Comparison of ENCODE assay signal across 8 cellular contexts in the genomic region with DNA sequence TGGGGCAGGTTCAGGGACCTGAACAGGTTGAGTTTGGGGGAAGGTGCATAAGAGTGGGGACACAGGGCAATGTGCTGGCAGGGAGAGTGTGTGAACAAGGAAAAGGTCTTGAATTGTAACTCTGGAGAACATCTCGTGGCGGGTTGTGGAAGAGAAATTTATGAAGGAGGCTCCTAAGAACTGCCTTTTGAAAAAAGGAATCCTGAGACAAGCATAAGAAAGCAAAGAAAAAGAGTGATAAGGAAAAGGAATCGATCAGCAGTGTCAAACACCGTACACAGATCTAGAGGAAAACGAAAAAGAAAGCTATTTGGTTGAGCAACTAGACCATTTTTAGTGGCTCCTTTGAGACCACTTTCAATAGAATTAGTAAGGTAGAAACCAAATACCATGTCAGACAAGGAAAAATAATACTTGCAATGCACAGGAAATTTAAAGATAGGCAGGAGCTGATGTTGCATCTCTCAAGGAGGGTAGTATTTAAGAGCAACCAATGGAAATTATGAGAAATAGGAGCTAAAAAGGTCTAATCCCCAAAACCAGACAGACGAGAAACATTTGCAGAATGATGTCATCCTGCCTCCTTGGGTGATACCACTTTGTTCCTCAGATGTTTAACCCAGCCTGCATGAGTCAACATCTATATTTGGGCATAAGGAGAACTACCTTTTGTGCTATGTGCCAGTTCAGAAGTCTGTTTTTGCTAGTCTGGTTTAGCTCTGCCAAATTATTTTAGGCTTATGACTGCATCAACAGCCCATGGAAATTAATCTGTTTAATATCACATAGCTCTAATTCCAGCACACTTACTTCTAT.
DNase-seq lines count a peak whose midpoint lies in the region; ATAC-seq lines count a peak whose summit lies in the region.

No MANE protein-coding gene starts in this region.

- H3K27me3 Mint-ChIP-seq in effector memory CD8-positive, alpha-beta T cell: peaks cover 0 to 8% of the 10 kb centered on the region in 2 donors

- H3K9me3 Mint-ChIP-seq in effector memory CD8-positive, alpha-beta T cell: no peaks in the 10 kb centered on the region

- no peak overlapping the region for H3K27ac Mint-ChIP-seq in effector memory CD8-positive, alpha-beta T cell

- peak; percentile 91 for ATAC-seq in GM19397 (IDR thresholded peaks at IDR 0.05; ENCODE audit: unreplicated experiment)
- ATAC-seq in HG03354 (IDR thresholded peaks at IDR 0.05; ENCODE audit: poor library complexity, severe bottlenecking, unreplicated experiment): peak; percentile 97
- ATAC-seq in effector memory CD8-positive, alpha-beta T cell (replicated peaks): peak; percentile 47

- no peaks in the 10 kb centered on the region for H3K36me3 Mint-ChIP-seq in effector memory CD8-positive, alpha-beta T cell (ENCODE audit: insufficient read depth)

- DNase-seq in ELF-1 (ENCODE audit: low read depth, low spot score) (peak; percentile 16), SHP77 treated with DMSO at 0.1 percent for 48 hours (lab: John Stamatoyannopoulos, UW) (peak; percentile 19), non-pigmented ciliary epithelial cell (ENCODE audit: low read depth) (peak; percentile 99), epidermal melanocyte (ENCODE audit: insufficient read length, low spot score) (no peak), cerebellar nuclear complex (lab: John Stamatoyannopoulos, UW) (no peak)
- no peak for DNase-seq in effector memory CD8-positive, alpha-beta T cell

- peaks cover 0 to 3% of the 10 kb centered on the region in 2 donors for H3K4me1 Mint-ChIP-seq in effector memory CD8-positive, alpha-beta T cell (ENCODE audit: low read depth in 2 of 2)

- no peak overlapping the region for H3K4me3 Mint-ChIP-seq in effector memory CD8-positive, alpha-beta T cell

Comparison
In these comparisons a context has a peak if more than half of its experiments do, and no peak if none do; other contexts are left out.
1. DNase-seq: peak in ELF-1 (single experiment), SHP77 treated with DMSO at 0.1 percent for 48 hours (single experiment) and non-pigmented ciliary epithelial cell (single experiment); none in effector memory CD8-positive, alpha-beta T cell (0 of 3), epidermal melanocyte (single experiment) and cerebellar nuclear complex (0 of 2).
2. ATAC-seq: peak in every context shown above with its lines; median percentile 97 in HG03354; 91 in GM19397; 47 in effector memory CD8-positive, alpha-beta T cell.